Comparison of ENCODE assay signal across 12 cellular contexts in genomic region chr19:6678690-6679109, GRCh38. TPM values are rescaled to one million over a fixed set of nuclear protein-coding genes. Genes with fewer than 3 reads are reported as not detected.
DNase-seq lines count a peak whose midpoint lies in the region; FAIRE-seq lines count a peak whose summit lies in the region.
"Had no signal": no experiment of that assay in that cellular context is flagged by ENCODE, and none has a peak within 500 bp of the region (broad histone marks: within the 10 kb centered on the region; RNA-seq: fewer than 3 reads in every experiment).

No MANE protein-coding gene starts in this region.

- no peak for DNase-seq in HTR-8/SVneo (ENCODE audit: insufficient read length, low spot score)
- peak; percentile 50 for DNase-seq in activated CD4-positive, alpha-beta memory T cell treated with anti-CD3 and anti-CD28 coated beads, Interleukin-2, amount 10 ng/mL, durations not matched to agents 7 days and 5 days
- DNase-seq in epithelial cell of prostate (ENCODE audit: low read depth, low spot score): peak; percentile 46
- DNase-seq in stimulated activated CD4-positive, alpha-beta T cell treated with anti-CD3 and anti-CD28 coated beads, Interleukin-4, amount 100 ng/mL, for 1 hour: peak; percentile 68
- DNase-seq in amygdala (lab: John Stamatoyannopoulos, UW): no peak
- DNase-seq in NCI-H1417 (lab: John Stamatoyannopoulos, UW): no peak
- DNase-seq in NCI-H510A (lab: John Stamatoyannopoulos, UW): no peak
- DNase-seq in iPS-NIHi11 (ENCODE audit: low spot score): no peak
- DNase-seq: cortex of kidney, hypothalamus, nephron progenitor cell had no signal

- peaks cover 26% of the 10 kb centered on the region for H3K27me3 Mint-ChIP-seq in activated CD4-positive, alpha-beta memory T cell treated with anti-CD3 and anti-CD28 coated beads, Interleukin-2, amount 10 ng/mL, durations not matched to agents 7 days and 5 days

- peaks cover 7% of the 10 kb centered on the region for H3K36me3 Mint-ChIP-seq in activated CD4-positive, alpha-beta memory T cell treated with anti-CD3 and anti-CD28 coated beads, Interleukin-2, amount 10 ng/mL, durations not matched to agents 7 days and 5 days (ENCODE audit: low read depth)

- H3K9me3 Mint-ChIP-seq in activated CD4-positive, alpha-beta memory T cell treated with anti-CD3 and anti-CD28 coated beads, Interleukin-2, amount 10 ng/mL, durations not matched to agents 7 days and 5 days: peaks cover 18% of the 10 kb centered on the region

- no peak overlapping the region for H3K27ac Mint-ChIP-seq in activated CD4-positive, alpha-beta memory T cell treated with anti-CD3 and anti-CD28 coated beads, Interleukin-2, amount 10 ng/mL, durations not matched to agents 7 days and 5 days
- H3K27ac Mint-ChIP-seq: nephron progenitor cell had no signal

- no peak overlapping the region for H3K4me3 Mint-ChIP-seq in activated CD4-positive, alpha-beta memory T cell treated with anti-CD3 and anti-CD28 coated beads, Interleukin-2, amount 10 ng/mL, durations not matched to agents 7 days and 5 days
- H3K4me3 Mint-ChIP-seq: nephron progenitor cell had no signal

- peak; percentile 75 for FAIRE-seq in HTR-8/SVneo (lab: Jason Lieb, UNC)

- no peak overlapping the region for H3K27ac ChIP-seq in epithelial cell of prostate
- H3K27ac ChIP-seq: VCaP had no signal

- POLR2A ChIA-PET in activated CD4-positive, alpha-beta memory T cell treated with anti-CD3 and anti-CD28 coated beads, Interleukin-2, amount 10 ng/mL, durations not matched to agents 7 days and 5 days (lab: Charles Lee): interaction anchor here (0.6 to 1.2 kb wide), 3 partner anchors 9 to 84 kb away, joined by 3 to 6 read pairs (median 3); partner anchors contain the start of gene TNFSF14

- peaks cover 55% of the 10 kb centered on the region for H3K4me1 Mint-ChIP-seq in activated CD4-positive, alpha-beta memory T cell treated with anti-CD3 and anti-CD28 coated beads, Interleukin-2, amount 10 ng/mL, durations not matched to agents 7 days and 5 days

- CTCF ChIA-PET in activated CD4-positive, alpha-beta memory T cell treated with anti-CD3 and anti-CD28 coated beads, Interleukin-2, amount 10 ng/mL, durations not matched to agents 7 days and 5 days (lab: Charles Lee): no interaction called here

RNA-seq across cellular contexts. Expression of gene TNFSF14, which starts 8.7 kb away (rescaled TPM):
- total RNA-seq in activated CD4-positive, alpha-beta memory T cell treated with anti-CD3 and anti-CD28 coated beads, Interleukin-2, amount 10 ng/mL, durations not matched to agents 7 days and 5 days: 10 to 100 TPM; 17.3 to 18.4 TPM

RNA-seq across cellular contexts. Expression of gene C3, which starts 41.8 kb away (rescaled TPM):
- total RNA-seq in activated CD4-positive, alpha-beta memory T cell treated with anti-CD3 and anti-CD28 coated beads, Interleukin-2, amount 10 ng/mL, durations not matched to agents 7 days and 5 days: under 1 TPM; 0.28 to 0.60 TPM

RNA-seq across cellular contexts. Expression of gene GPR108, which starts 58.7 kb away (rescaled TPM):
- 100 to 1,000 TPM; 105 to 107 TPM for total RNA-seq in activated CD4-positive, alpha-beta memory T cell treated with anti-CD3 and anti-CD28 coated beads, Interleukin-2, amount 10 ng/mL, durations not matched to agents 7 days and 5 days

Comparison
In these comparisons a context has a peak if more than half of its experiments do, and no peak if none do; other contexts are left out.
1. DNase-seq: peak in activated CD4-positive, alpha-beta memory T cell treated with anti-CD3 and anti-CD28 coated beads, Interleukin-2, amount 10 ng/mL, durations not matched to agents 7 days and 5 days (single experiment), epithelial cell of prostate (single experiment) and stimulated activated CD4-positive, alpha-beta T cell treated with anti-CD3 and anti-CD28 coated beads, Interleukin-4, amount 100 ng/mL, for 1 hour (single experiment); none in HTR-8/SVneo (single experiment), amygdala (0 of 56), NCI-H1417 (0 of 3), NCI-H510A (single experiment) and iPS-NIHi11 (single experiment).